In the genomic region with DNA sequence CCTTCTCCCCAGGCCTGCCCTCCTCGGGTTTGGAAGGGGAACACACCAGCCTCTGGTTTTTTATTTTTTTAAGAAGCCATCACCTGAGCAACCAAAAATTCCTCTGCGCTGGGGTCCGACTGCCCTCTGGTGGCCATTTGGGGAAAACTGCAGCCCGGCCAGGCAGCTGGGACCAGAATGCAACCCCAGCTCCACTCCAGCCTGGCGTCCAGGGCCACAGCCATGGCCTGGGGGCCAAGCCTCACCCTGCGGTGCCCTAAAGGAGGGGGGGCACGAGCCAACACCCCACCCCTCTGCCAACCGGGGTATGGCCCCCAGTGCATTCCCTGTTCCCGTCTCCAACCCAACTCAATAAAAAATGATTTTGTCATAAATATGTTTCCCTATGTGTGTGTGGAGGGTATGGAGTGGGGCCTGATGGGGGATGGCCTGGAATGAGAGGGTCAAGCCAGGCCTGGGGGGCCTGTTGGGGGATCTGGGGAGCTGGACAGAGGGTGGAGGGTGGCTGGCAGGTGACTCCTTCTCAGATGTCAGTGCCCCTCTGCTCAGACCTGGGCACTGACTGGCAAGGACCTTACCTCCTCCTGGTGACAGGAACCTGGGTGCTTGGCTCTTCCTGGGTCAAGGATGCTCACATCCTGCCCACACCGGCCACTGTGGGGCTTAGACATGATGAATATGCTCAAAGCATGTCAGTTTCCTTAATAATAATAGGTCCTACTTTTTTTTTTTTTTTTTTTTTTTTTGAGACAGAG, we compare ENCODE assay signal across 9 cellular contexts. TPM values are rescaled to one million over a fixed set of nuclear protein-coding genes. Genes with fewer than 3 reads are reported as not detected.
DNase-seq lines count a peak whose midpoint lies in the region; ATAC-seq, FAIRE-seq and TF ChIP-seq lines count a peak whose summit lies in the region.
"Had no signal": no experiment of that assay in that cellular context is flagged by ENCODE, and none has a peak within 500 bp of the region (broad histone marks: within the 10 kb centered on the region; RNA-seq: fewer than 3 reads in every experiment).

No MANE protein-coding gene starts in this region.

- H3K27me3 Mint-ChIP-seq in central memory CD8-positive, alpha-beta T cell: peaks cover 9% of the 10 kb centered on the region

- no peak overlapping the region for H3K9ac ChIP-seq in HepG2 (ENCODE audit: insufficient read depth, low read depth, low read length)

- H3K4me1 ChIP-seq in HepG2 (ENCODE audit: insufficient read depth, low read length): peaks cover 28% of the 10 kb centered on the region

- H3K4me3 Mint-ChIP-seq in central memory CD8-positive, alpha-beta T cell: no peak overlapping the region

- no peak for FAIRE-seq in HepG2 (lab: Jason Lieb, UNC)

- H3K79me2 ChIP-seq in HepG2 (ENCODE audit: insufficient read depth, low read length): no peaks in the 10 kb centered on the region

- H3K27ac ChIP-seq in HepG2 (ENCODE audit: extremely low read length, insufficient read depth, low read length): no peak overlapping the region

- TF ChIP-seq RAD21 in HepG2 (CRISPR knock-in tag; IDR thresholded peaks at IDR 0.05): peak; percentile 86

- TF ChIP-seq EP300 in HepG2 (IDR thresholded peaks at IDR 0.05; ENCODE audit: low read depth in 2 of 2, low read length in 2 of 2) (no peak), HepG2 (CRISPR knock-in tag; IDR thresholded peaks at IDR 0.05; ENCODE audit: borderline replicate concordance) (no peak)

- no peaks in the 10 kb centered on the region for H3K9me3 Mint-ChIP-seq in central memory CD8-positive, alpha-beta T cell

- peaks cover 16% of the 10 kb centered on the region for H3K4me1 Mint-ChIP-seq in central memory CD8-positive, alpha-beta T cell

- intact Hi-C loops in HepG2 (cut with micrococcal nuclease; ENCODE audit: unreplicated experiment): loop anchor here (1.0 to 10.0 kb wide), 2 partner anchors 38 to 269 kb away; no protein-coding TSS in a partner anchor

- peaks cover 0 to 2% of the 10 kb centered on the region in 2 experiments; a peak in 2 of 5 replicates for H3K27me3 ChIP-seq in HepG2 (ENCODE audit: control insufficient read depth in 1 of 2, insufficient read depth in 2 of 2, low read length in 2 of 2)

- no peak overlapping the region for H3K4me2 ChIP-seq in HepG2 (ENCODE audit: low read depth, low read length)

- H3K27ac Mint-ChIP-seq in central memory CD8-positive, alpha-beta T cell (ENCODE audit: low read depth): no peak overlapping the region

- no peak overlapping the region for H2AFZ ChIP-seq in HepG2 (ENCODE audit: low read length)

- peak; percentile 85 for TF ChIP-seq CTCF in HepG2 (CRISPR knock-in tag; IDR thresholded peaks at IDR 0.05)

- peaks cover 15% of the 10 kb centered on the region for H3K36me3 Mint-ChIP-seq in central memory CD8-positive, alpha-beta T cell (ENCODE audit: insufficient read depth)

- BruUV-seq in HepG2 (replicated peaks; lab: Mats Ljungman, UMichigan): no TSS peak

- 0% methylated on average over 7 of the region's 10 CpGs for WGBS in HepG2 (ENCODE audit: low lambda C conversion rate)

- H3K4me3 ChIP-seq in HepG2 (replicated peaks in 1 of 3; ENCODE audit: insufficient read depth in 1 of 3, low read depth in 2 of 3, low read length in 3 of 3): no peak overlapping the region

- ATAC-seq in GM21619 (IDR thresholded peaks at IDR 0.05; ENCODE audit: unreplicated experiment) (peak; percentile 38), HepG2 (peak; percentile 32)
- peak; percentile 41 for ATAC-seq in central memory CD8-positive, alpha-beta T cell (replicated peaks; ENCODE audit: extremely low read depth, poor library complexity, severe bottlenecking)

- in situ Hi-C loops in HepG2 (cut with HindIII; ENCODE audit: extremely low pct_ligation_motif_present, low pct_unique_long_range_greater_than_20kb): no loop called here

- H3K9me3 ChIP-seq in HepG2 (ENCODE audit: low read length): no peaks in the 10 kb centered on the region

- no peaks in the 10 kb centered on the region for H3K36me3 ChIP-seq in HepG2 (replicated peaks in 1 of 2; ENCODE audit: control insufficient read depth in 1 of 2, insufficient read depth in 2 of 2, low read length in 2 of 2)

- no peaks in the 10 kb centered on the region for H4K20me1 ChIP-seq in HepG2 (ENCODE audit: insufficient read depth, low read length)

- CTCF ChIA-PET in HepG2 (lab: Yijun Ruan, JAX; ENCODE audit: low intra/inter-chr PET ratio, low total read pairs): interaction anchor here (1.3 to 2.4 kb wide), 4 partner anchors 38 to 99 kb away, joined by 4 to 17 read pairs (median 8); no protein-coding TSS in a partner anchor

- DNase-seq in AML-193 (lab: John Stamatoyannopoulos, UW) (peak; percentile 62 to 85), NCI-H2196 treated with DMSO at 0.1 percent for 48 hours (lab: John Stamatoyannopoulos, UW; ENCODE audit: unreplicated experiment) (peak; percentile 71), HepG2 (ENCODE audit: low spot score) (peak; percentile 40), foreskin melanocyte (no peak)
- DNase-seq in activated CD4-positive, alpha-beta T cell treated with anti-CD3 and anti-CD28 coated beads for 24 hours (ENCODE audit: low read depth in 2 of 2): peak; percentile 65 to 68
- peak; percentile 77 to 79 for DNase-seq in central memory CD8-positive, alpha-beta T cell (ENCODE audit: low spot score in 2 of 2)
- peak; percentile 52 to 76 (median 68) for DNase-seq in stimulated activated CD4-positive, alpha-beta T cell treated with anti-CD3 and anti-CD28 coated beads, TNF-alpha, amount 100 ng/mL, for 24 hours (ENCODE audit: low read depth in 3 of 3)

- POLR2A ChIA-PET in HepG2 (lab: Yijun Ruan, JAX): interaction anchor here (0.6 to 1.8 kb wide), 4 partner anchors 18 to 211 kb away, joined by 3 to 6 read pairs (median 3); a partner anchor contains a TSS

- no peak for TF ChIP-seq POLR2A in HepG2 (IDR thresholded peaks at IDR 0.05; ENCODE audit: insufficient read depth in 1 of 2, low read depth in 2 of 2, low read length in 2 of 2)

RNA-seq across cellular contexts. Expression of a gene that starts 3.2 kb away (rescaled TPM):
- total RNA-seq in HepG2 (2016; rRNA removed; fragmentation: Illumina TruSeq; extraction: Trizol): 0.88 and 1.00 TPM in 2 replicates
- total RNA-seq in HepG2 (2016; cell fraction: cytosol; rRNA removed; fragmentation: Illumina TruSeq; extraction: Trizol; ENCODE audit: low read depth): 0.26 and 0.61 TPM in 2 replicates
- 0.62 and 1.2 TPM in 2 replicates for total RNA-seq in HepG2 (2016; cell fraction: insoluble cytoplasmic fraction; rRNA removed; fragmentation: Illumina TruSeq; extraction: Trizol)
- 1.4 and 1.5 TPM in 2 replicates for total RNA-seq in HepG2 (2016; cell fraction: membrane; rRNA removed; fragmentation: Illumina TruSeq; extraction: Trizol)
- total RNA-seq in HepG2 (2016; cell fraction: nucleus; rRNA removed; fragmentation: Illumina TruSeq; extraction: Trizol): 1.2 and 1.3 TPM in 2 replicates
- polyA plus RNA-seq in HepG2 (2011; rRNA removed): 2.6 and 2.7 TPM in 2 replicates
- polyA plus RNA-seq in HepG2 (2011; cell fraction: cytosol; rRNA removed): 2.8 and 3.5 TPM in 2 replicates
- 2.1 and 2.9 TPM in 2 replicates for polyA plus RNA-seq in HepG2 (2011; cell fraction: nucleus; rRNA removed)
- polyA plus RNA-seq in HepG2 (2012): 1.5 and 2.0 TPM in 2 replicates
- polyA plus RNA-seq in HepG2 (2016; cell fraction: cytosol; fragmentation: Illumina TruSeq; extraction: Trizol; ENCODE audit: low read depth): 1.1 TPM in 2 replicates
- 1.2 and 1.5 TPM in 2 replicates for polyA plus RNA-seq in HepG2 (2016; cell fraction: insoluble cytoplasmic fraction; fragmentation: Illumina TruSeq; extraction: Trizol; ENCODE audit: low read depth)
- 1.9 and 2.4 TPM in 2 replicates for polyA plus RNA-seq in HepG2 (2016; cell fraction: membrane; fragmentation: Illumina TruSeq; extraction: Trizol; ENCODE audit: low read depth)
- polyA plus RNA-seq in HepG2 (2016; cell fraction: nucleus; fragmentation: Illumina TruSeq; extraction: Trizol; ENCODE audit: insufficient read depth, low read depth): 2.8 TPM in 2 replicates
- 1.1 and 7.0 TPM in 2 replicates for polyA minus RNA-seq in HepG2 (2011; rRNA and poly(A)+ RNA removed; ENCODE audit: low replicate concordance)
- 1.4 and 1.7 TPM in 2 replicates for polyA minus RNA-seq in HepG2 (2011; cell fraction: cytosol; rRNA and poly(A)+ RNA removed)
- polyA minus RNA-seq in HepG2 (2011; cell fraction: nucleus; rRNA and poly(A)+ RNA removed): 0.50 and 0.90 TPM in 2 replicates

RNA-seq across cellular contexts. Expression of a gene that starts 12.5 kb away (rescaled TPM):
- not detected in 2 replicates for total RNA-seq in HepG2 (2016; rRNA removed; fragmentation: Illumina TruSeq; extraction: Trizol)
- total RNA-seq in HepG2 (2016; cell fraction: cytosol; rRNA removed; fragmentation: Illumina TruSeq; extraction: Trizol; ENCODE audit: low read depth): not detected in 2 replicates
- not detected in 2 replicates for total RNA-seq in HepG2 (2016; cell fraction: insoluble cytoplasmic fraction; rRNA removed; fragmentation: Illumina TruSeq; extraction: Trizol)
- not detected in 2 replicates for total RNA-seq in HepG2 (2016; cell fraction: membrane; rRNA removed; fragmentation: Illumina TruSeq; extraction: Trizol)
- total RNA-seq in HepG2 (2016; cell fraction: nucleus; rRNA removed; fragmentation: Illumina TruSeq; extraction: Trizol): not detected in 2 replicates
- not detected in 2 replicates for polyA plus RNA-seq in HepG2 (2011; rRNA removed)
- polyA plus RNA-seq in HepG2 (2011; cell fraction: cytosol; rRNA removed): not detected in 2 replicates
- 0.17 and 0.21 TPM in 2 replicates for polyA plus RNA-seq in HepG2 (2011; cell fraction: nucleus; rRNA removed)
- polyA plus RNA-seq in HepG2 (2012): not detected in 2 replicates
- not detected in 2 replicates for polyA plus RNA-seq in HepG2 (2016; cell fraction: cytosol; fragmentation: Illumina TruSeq; extraction: Trizol; ENCODE audit: low read depth)
- not detected in 2 replicates for polyA plus RNA-seq in HepG2 (2016; cell fraction: insoluble cytoplasmic fraction; fragmentation: Illumina TruSeq; extraction: Trizol; ENCODE audit: low read depth)
- polyA plus RNA-seq in HepG2 (2016; cell fraction: membrane; fragmentation: Illumina TruSeq; extraction: Trizol; ENCODE audit: low read depth): not detected in 2 replicates
- polyA plus RNA-seq in HepG2 (2016; cell fraction: nucleus; fragmentation: Illumina TruSeq; extraction: Trizol; ENCODE audit: insufficient read depth, low read depth): not detected in 2 replicates
- 0.16 TPM in 1 of 2 replicates, not detected in the other for polyA minus RNA-seq in HepG2 (2011; rRNA and poly(A)+ RNA removed; ENCODE audit: low replicate concordance)
- polyA minus RNA-seq in HepG2 (2011; cell fraction: cytosol; rRNA and poly(A)+ RNA removed): not detected in 2 replicates
- polyA minus RNA-seq in HepG2 (2011; cell fraction: nucleus; rRNA and poly(A)+ RNA removed): not detected in 2 replicates
- total RNA-seq: urinary bladder had no signal

RNA-seq across cellular contexts. Expression of a gene that starts 21.0 kb away (rescaled TPM):
- not detected in 2 replicates for total RNA-seq in HepG2 (2016; rRNA removed; fragmentation: Illumina TruSeq; extraction: Trizol)
- not detected in 2 replicates for total RNA-seq in HepG2 (2016; cell fraction: cytosol; rRNA removed; fragmentation: Illumina TruSeq; extraction: Trizol; ENCODE audit: low read depth)
- total RNA-seq in HepG2 (2016; cell fraction: insoluble cytoplasmic fraction; rRNA removed; fragmentation: Illumina TruSeq; extraction: Trizol): not detected in 2 replicates
- not detected in 2 replicates for total RNA-seq in HepG2 (2016; cell fraction: membrane; rRNA removed; fragmentation: Illumina TruSeq; extraction: Trizol)
- not detected in 2 replicates for total RNA-seq in HepG2 (2016; cell fraction: nucleus; rRNA removed; fragmentation: Illumina TruSeq; extraction: Trizol)
- polyA plus RNA-seq in HepG2 (2011; rRNA removed): not detected in 2 replicates
- not detected in 2 replicates for polyA plus RNA-seq in HepG2 (2011; cell fraction: cytosol; rRNA removed)
- not detected in 2 replicates for polyA plus RNA-seq in HepG2 (2011; cell fraction: nucleus; rRNA removed)
- polyA plus RNA-seq in HepG2 (2012): not detected in 2 replicates
- polyA plus RNA-seq in HepG2 (2016; cell fraction: cytosol; fragmentation: Illumina TruSeq; extraction: Trizol; ENCODE audit: low read depth): not detected in 2 replicates
- not detected in 2 replicates for polyA plus RNA-seq in HepG2 (2016; cell fraction: insoluble cytoplasmic fraction; fragmentation: Illumina TruSeq; extraction: Trizol; ENCODE audit: low read depth)
- polyA plus RNA-seq in HepG2 (2016; cell fraction: membrane; fragmentation: Illumina TruSeq; extraction: Trizol; ENCODE audit: low read depth): not detected in 2 replicates
- not detected in 2 replicates for polyA plus RNA-seq in HepG2 (2016; cell fraction: nucleus; fragmentation: Illumina TruSeq; extraction: Trizol; ENCODE audit: insufficient read depth, low read depth)
- not detected in 2 replicates for polyA minus RNA-seq in HepG2 (2011; rRNA and poly(A)+ RNA removed; ENCODE audit: low replicate concordance)
- polyA minus RNA-seq in HepG2 (2011; cell fraction: cytosol; rRNA and poly(A)+ RNA removed): not detected in 2 replicates
- polyA minus RNA-seq in HepG2 (2011; cell fraction: nucleus; rRNA and poly(A)+ RNA removed): not detected in 2 replicates
- total RNA-seq: urinary bladder had no signal

RNA-seq across cellular contexts. Expression of a gene that starts 28.9 kb away (rescaled TPM):
- total RNA-seq in HepG2 (2016; rRNA removed; fragmentation: Illumina TruSeq; extraction: Trizol): 2.7 and 3.5 TPM in 2 replicates
- 0.62 and 2.3 TPM in 2 replicates for total RNA-seq in HepG2 (2016; cell fraction: cytosol; rRNA removed; fragmentation: Illumina TruSeq; extraction: Trizol; ENCODE audit: low read depth)
- total RNA-seq in HepG2 (2016; cell fraction: insoluble cytoplasmic fraction; rRNA removed; fragmentation: Illumina TruSeq; extraction: Trizol): 2.6 and 2.8 TPM in 2 replicates
- total RNA-seq in HepG2 (2016; cell fraction: membrane; rRNA removed; fragmentation: Illumina TruSeq; extraction: Trizol): 0.93 and 0.99 TPM in 2 replicates
- total RNA-seq in HepG2 (2016; cell fraction: nucleus; rRNA removed; fragmentation: Illumina TruSeq; extraction: Trizol): 1.8 and 2.3 TPM in 2 replicates
- polyA plus RNA-seq in HepG2 (2011; rRNA removed): 2.7 and 3.2 TPM in 2 replicates
- polyA plus RNA-seq in HepG2 (2011; cell fraction: cytosol; rRNA removed): 1.2 and 1.4 TPM in 2 replicates
- polyA plus RNA-seq in HepG2 (2011; cell fraction: nucleus; rRNA removed): 20.8 and 29.2 TPM in 2 replicates
- polyA plus RNA-seq in HepG2 (2012): 0.97 and 2.1 TPM in 2 replicates
- 0.44 and 1.2 TPM in 2 replicates for polyA plus RNA-seq in HepG2 (2016; cell fraction: cytosol; fragmentation: Illumina TruSeq; extraction: Trizol; ENCODE audit: low read depth)
- 2.4 and 2.8 TPM in 2 replicates for polyA plus RNA-seq in HepG2 (2016; cell fraction: insoluble cytoplasmic fraction; fragmentation: Illumina TruSeq; extraction: Trizol; ENCODE audit: low read depth)
- polyA plus RNA-seq in HepG2 (2016; cell fraction: membrane; fragmentation: Illumina TruSeq; extraction: Trizol; ENCODE audit: low read depth): 1.1 and 1.2 TPM in 2 replicates
- 5.1 and 8.1 TPM in 2 replicates for polyA plus RNA-seq in HepG2 (2016; cell fraction: nucleus; fragmentation: Illumina TruSeq; extraction: Trizol; ENCODE audit: insufficient read depth, low read depth)
- 5.7 and 12.4 TPM in 2 replicates for polyA minus RNA-seq in HepG2 (2011; rRNA and poly(A)+ RNA removed; ENCODE audit: low replicate concordance)
- 0.59 and 1.5 TPM in 2 replicates for polyA minus RNA-seq in HepG2 (2011; cell fraction: cytosol; rRNA and poly(A)+ RNA removed)
- 3.4 and 4.0 TPM in 2 replicates for polyA minus RNA-seq in HepG2 (2011; cell fraction: nucleus; rRNA and poly(A)+ RNA removed)

RNA-seq across cellular contexts. Expression of a gene that starts 53.8 kb away (rescaled TPM):
- total RNA-seq in HepG2 (2016; rRNA removed; fragmentation: Illumina TruSeq; extraction: Trizol): 9.1 and 17.8 TPM in 2 replicates
- 5.6 TPM in 2 replicates for total RNA-seq in HepG2 (2016; cell fraction: cytosol; rRNA removed; fragmentation: Illumina TruSeq; extraction: Trizol; ENCODE audit: low read depth)
- total RNA-seq in HepG2 (2016; cell fraction: insoluble cytoplasmic fraction; rRNA removed; fragmentation: Illumina TruSeq; extraction: Trizol): 7.9 and 19.8 TPM in 2 replicates
- 7.4 and 8.0 TPM in 2 replicates for total RNA-seq in HepG2 (2016; cell fraction: membrane; rRNA removed; fragmentation: Illumina TruSeq; extraction: Trizol)
- total RNA-seq in HepG2 (2016; cell fraction: nucleus; rRNA removed; fragmentation: Illumina TruSeq; extraction: Trizol): 15.9 and 19.3 TPM in 2 replicates
- polyA plus RNA-seq in HepG2 (2011; rRNA removed): 11.1 and 15.8 TPM in 2 replicates
- 4.7 and 8.4 TPM in 2 replicates for polyA plus RNA-seq in HepG2 (2011; cell fraction: cytosol; rRNA removed)
- 175 and 243 TPM in 2 replicates for polyA plus RNA-seq in HepG2 (2011; cell fraction: nucleus; rRNA removed)
- 7.2 and 8.3 TPM in 2 replicates for polyA plus RNA-seq in HepG2 (2012)
- polyA plus RNA-seq in HepG2 (2016; cell fraction: cytosol; fragmentation: Illumina TruSeq; extraction: Trizol; ENCODE audit: low read depth): 3.6 and 4.2 TPM in 2 replicates
- polyA plus RNA-seq in HepG2 (2016; cell fraction: insoluble cytoplasmic fraction; fragmentation: Illumina TruSeq; extraction: Trizol; ENCODE audit: low read depth): 8.1 and 8.6 TPM in 2 replicates
- 4.6 and 5.4 TPM in 2 replicates for polyA plus RNA-seq in HepG2 (2016; cell fraction: membrane; fragmentation: Illumina TruSeq; extraction: Trizol; ENCODE audit: low read depth)
- 45.3 and 50.8 TPM in 2 replicates for polyA plus RNA-seq in HepG2 (2016; cell fraction: nucleus; fragmentation: Illumina TruSeq; extraction: Trizol; ENCODE audit: insufficient read depth, low read depth)
- polyA minus RNA-seq in HepG2 (2011; rRNA and poly(A)+ RNA removed; ENCODE audit: low replicate concordance): 0.21 and 11.5 TPM in 2 replicates
- 3.3 and 6.7 TPM in 2 replicates for polyA minus RNA-seq in HepG2 (2011; cell fraction: cytosol; rRNA and poly(A)+ RNA removed)
- polyA minus RNA-seq in HepG2 (2011; cell fraction: nucleus; rRNA and poly(A)+ RNA removed): 14.3 and 14.8 TPM in 2 replicates
